Comparison of ENCODE assay signal across 9 cellular contexts in the genomic region with DNA sequence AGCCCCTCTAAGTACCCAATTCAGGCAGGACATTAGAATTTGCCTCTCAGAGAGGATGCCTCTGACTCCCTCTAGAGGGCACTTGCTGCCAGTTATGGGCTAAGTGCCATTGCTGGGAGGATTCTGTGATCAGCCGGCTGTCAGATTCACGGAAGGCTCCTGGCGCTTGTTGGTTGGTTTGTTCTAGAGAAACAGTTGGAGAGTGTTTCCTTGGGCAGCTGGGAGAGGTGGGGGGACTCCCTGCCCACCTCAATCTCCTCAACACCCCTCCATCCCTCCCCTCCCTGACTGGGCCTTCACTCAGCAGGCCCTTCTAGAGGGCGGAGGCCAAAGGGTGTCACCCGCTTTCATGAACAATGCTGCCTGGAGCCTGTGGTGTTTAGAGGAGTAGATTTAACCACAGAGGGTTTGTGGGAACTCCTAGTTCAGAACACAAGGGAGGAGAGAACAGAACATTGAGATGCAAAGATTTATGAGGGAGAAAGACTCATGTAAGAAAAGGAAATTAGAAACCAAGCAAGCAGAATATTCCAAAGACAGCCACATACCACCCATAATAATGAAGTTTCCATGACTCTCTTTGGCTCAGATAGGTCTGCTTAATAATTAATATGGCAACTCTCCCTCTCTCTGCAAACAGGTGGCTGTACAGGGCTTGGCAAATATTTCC. TPM values are rescaled to one million over a fixed set of nuclear protein-coding genes. Genes with fewer than 3 reads are reported as not detected.
DNase-seq lines count a peak whose midpoint lies in the region; ATAC-seq, FAIRE-seq and TF ChIP-seq lines count a peak whose summit lies in the region.
"Had no signal": no experiment of that assay in that cellular context is flagged by ENCODE, and none has a peak within 500 bp of the region (broad histone marks: within the 10 kb centered on the region; RNA-seq: fewer than 3 reads in every experiment).

No MANE protein-coding gene starts in this region.

- H3K27me3 Mint-ChIP-seq in activated T-helper 1 cell treated with anti-CD3 and anti-CD28 coated beads, Interleukin-12 subunit alpha, Interleukin-12 subunit beta, Interleukin-2, Interleukin-4 antibody, amounts not matched to agents 30 ng/mL and 10 ng/mL and 1 ng/mL, durations not matched to agents 14 hours and 24 hours and 36 hours (ENCODE audit: insufficient read depth), result peaks cover 31% of the 10 kb centered on the region
- no peaks in the 10 kb centered on the region for H3K27me3 Mint-ChIP-seq in neural crest cell (ENCODE audit: low read depth)

- H3K9me3 Mint-ChIP-seq in activated T-helper 1 cell treated with anti-CD3 and anti-CD28 coated beads, Interleukin-12 subunit alpha, Interleukin-12 subunit beta, Interleukin-2, Interleukin-4 antibody, amounts not matched to agents 30 ng/mL and 10 ng/mL and 1 ng/mL, durations not matched to agents 14 hours and 24 hours and 36 hours, result no peaks in the 10 kb centered on the region
- no peaks in the 10 kb centered on the region for H3K9me3 Mint-ChIP-seq in neural crest cell
- H3K9me3 Mint-ChIP-seq: dendritic cell treated with granulocyte-macrophage colony-stimulating factor and Interleukin-4, amounts not matched to agents 40 ng/mL and 50 ng/mL, for 4 days had no signal

- H3K4me3 Mint-ChIP-seq in activated T-helper 1 cell treated with anti-CD3 and anti-CD28 coated beads, Interleukin-12 subunit alpha, Interleukin-12 subunit beta, Interleukin-2, Interleukin-4 antibody, amounts not matched to agents 30 ng/mL and 10 ng/mL and 1 ng/mL, durations not matched to agents 14 hours and 24 hours and 36 hours, result no peak overlapping the region
- H3K4me3 Mint-ChIP-seq in neural crest cell, result no peak overlapping the region
- H3K4me3 Mint-ChIP-seq: dendritic cell treated with granulocyte-macrophage colony-stimulating factor and Interleukin-4, amounts not matched to agents 40 ng/mL and 50 ng/mL, for 4 days had no signal

- peak; percentile 90 for TF ChIP-seq CTCF in Panc1 (IDR thresholded peaks at IDR 0.05)
- peak; percentile 91 for TF ChIP-seq CTCF in fibroblast of mammary gland (conservative IDR thresholded peaks at IDR 0.05; ENCODE audit: control insufficient read depth, insufficient read depth, low read depth, low read length)
- TF ChIP-seq CTCF in neural crest cell (conservative IDR thresholded peaks at IDR 0.05), result peak; percentile 85

- DNase-seq in DMS 273 (lab: John Stamatoyannopoulos, UW; ENCODE audit: unreplicated experiment) (peak; percentile 87), HTR-8/SVneo (ENCODE audit: insufficient read length, low spot score) (peak; percentile 67), Panc1 (ENCODE audit: low read depth, low spot score) (no peak), fibroblast of mammary gland (ENCODE audit: low read depth) (peak; percentile 64), neural crest cell (ENCODE audit: low read depth, low spot score) (peak; percentile 57), stromal cell of bone marrow (ENCODE audit: low read depth) (peak; percentile 62)
- DNase-seq in activated T-helper 1 cell treated with anti-CD3 and anti-CD28 coated beads, Interleukin-12 subunit alpha, Interleukin-12 subunit beta, Interleukin-2, Interleukin-4 antibody, amounts not matched to agents 30 ng/mL and 10 ng/mL and 1 ng/mL, durations not matched to agents 14 hours and 24 hours and 36 hours (ENCODE audit: low spot score), result peak; percentile 45

- H3K36me3 Mint-ChIP-seq in activated T-helper 1 cell treated with anti-CD3 and anti-CD28 coated beads, Interleukin-12 subunit alpha, Interleukin-12 subunit beta, Interleukin-2, Interleukin-4 antibody, amounts not matched to agents 30 ng/mL and 10 ng/mL and 1 ng/mL, durations not matched to agents 14 hours and 24 hours and 36 hours (ENCODE audit: low read depth), result no peaks in the 10 kb centered on the region
- no peaks in the 10 kb centered on the region for H3K36me3 Mint-ChIP-seq in neural crest cell (ENCODE audit: low read depth)

- H3K4me1 ChIP-seq in Panc1 (ENCODE audit: control insufficient read depth, insufficient read depth, low read length), result no peaks in the 10 kb centered on the region

- H3K4me1 Mint-ChIP-seq in activated T-helper 1 cell treated with anti-CD3 and anti-CD28 coated beads, Interleukin-12 subunit alpha, Interleukin-12 subunit beta, Interleukin-2, Interleukin-4 antibody, amounts not matched to agents 30 ng/mL and 10 ng/mL and 1 ng/mL, durations not matched to agents 14 hours and 24 hours and 36 hours (ENCODE audit: low read depth), result peaks cover 9% of the 10 kb centered on the region
- H3K4me1 Mint-ChIP-seq in neural crest cell, result peaks cover 11% of the 10 kb centered on the region

- CTCF ChIA-PET in Panc1 (lab: Charles Lee), result no interaction called here

- in situ Hi-C loops in Panc1 (cut with HindIII; ENCODE audit: low pct_unique_long_range_greater_than_20kb, low sequenced_read_pairs), result no loop called here

- BruUV-seq in Panc1 (replicated peaks; lab: Mats Ljungman, UMichigan), result no TSS peak

- intact Hi-C loops in Panc1 (cut with micrococcal nuclease; ENCODE audit: unreplicated experiment), result no loop called here
- intact Hi-C loops in activated T-helper 1 cell treated with anti-CD3 and anti-CD28 coated beads, Interleukin-12 subunit alpha, Interleukin-12 subunit beta, Interleukin-2, Interleukin-4 antibody, amounts not matched to agents 30 ng/mL and 10 ng/mL and 1 ng/mL, durations not matched to agents 14 hours and 24 hours and 36 hours (cut with micrococcal nuclease), result loop anchor here (1.0 to 2.0 kb wide), 3 partner anchors 60 to 205 kb away; no protein-coding TSS in a partner anchor

- H3K36me3 ChIP-seq in Panc1 (ENCODE audit: control insufficient read depth, insufficient read depth, low read length), result no peaks in the 10 kb centered on the region

- H3K27ac ChIP-seq in Panc1 (ENCODE audit: low read length), result no peak overlapping the region

- H3K27me3 ChIP-seq in Panc1 (ENCODE audit: control insufficient read depth, insufficient read depth, low read length), result no peaks in the 10 kb centered on the region

- H3K4me3 ChIP-seq in Panc1 (ENCODE audit: low read depth in 2 of 2, low read length in 2 of 2) (no peak overlapping the region), fibroblast of mammary gland (ENCODE audit: control insufficient read depth, low read depth, low read length) (no peak overlapping the region)

- POLR2A ChIA-PET in Panc1 (lab: Charles Lee), result no interaction called here

- H3K27ac Mint-ChIP-seq in activated T-helper 1 cell treated with anti-CD3 and anti-CD28 coated beads, Interleukin-12 subunit alpha, Interleukin-12 subunit beta, Interleukin-2, Interleukin-4 antibody, amounts not matched to agents 30 ng/mL and 10 ng/mL and 1 ng/mL, durations not matched to agents 14 hours and 24 hours and 36 hours, result no peak overlapping the region
- H3K27ac Mint-ChIP-seq in neural crest cell (ENCODE audit: unreplicated experiment), result no peak overlapping the region
- H3K27ac Mint-ChIP-seq: dendritic cell treated with granulocyte-macrophage colony-stimulating factor and Interleukin-4, amounts not matched to agents 40 ng/mL and 50 ng/mL, for 4 days had no signal

- H3K9me3 ChIP-seq in Panc1 (ENCODE audit: control insufficient read depth, insufficient read depth, low read depth, low read length), result no peaks in the 10 kb centered on the region

- FAIRE-seq in HTR-8/SVneo (lab: Jason Lieb, UNC), result no peak

- ATAC-seq in Panc1 (peak; percentile 98), GM21737 (IDR thresholded peaks at IDR 0.05; ENCODE audit: unreplicated experiment) (no peak)

RNA-seq across cellular contexts. Expression of gene ACP6, which starts 29.9 kb away (rescaled TPM):
- total RNA-seq in Panc1 (2021; ENCODE audit: unreplicated experiment), result 12.0 TPM
- 12.3 TPM for polyA plus RNA-seq in Panc1 (2012; ENCODE audit: insufficient read length)
- total RNA-seq in activated T-helper 1 cell treated with anti-CD3 and anti-CD28 coated beads, Interleukin-12 subunit alpha, Interleukin-12 subunit beta, Interleukin-2, Interleukin-4 antibody, amounts not matched to agents 30 ng/mL and 10 ng/mL and 1 ng/mL, durations not matched to agents 14 hours and 24 hours and 36 hours, result 14.1 and 14.7 TPM in 2 replicates
- 21.8 and 22.1 TPM in 2 replicates for total RNA-seq in neural crest cell
